8 cellular contexts compared by ENCODE assay signal in genomic region chr9:135343733-135344522, GRCh38.
A peak's percentile ranks its signal among the peaks of the same experiment; 100 is the strongest.
DNase-seq lines count a peak whose midpoint lies in the region; ATAC-seq, FAIRE-seq and TF ChIP-seq lines count a peak whose summit lies in the region.

No MANE protein-coding gene starts in this region.

- TF ChIP-seq RAD21 in A549 (conservative IDR thresholded peaks at IDR 0.05 in 1 of 2, IDR thresholded peaks at IDR 0.05 in 1 of 2) = peak; percentile 82

- CTCF ChIA-PET in A549 (lab: Yijun Ruan, JAX) = interaction anchor here (0.5 to 15.9 kb wide), 18 partner anchors 8 to 268 kb away, joined by 3 to 196 read pairs (median 4); partner anchors contain the start of gene OLFM1

- intact Hi-C loops in ovary (cut with DNase I) = loop anchor here (5.0 to 10.0 kb wide), 3 partner anchors 252 to 649 kb away; partner anchors contain the start of gene OLFM1 (in 3 of the 4)

- no peaks in the 10 kb centered on the region for H3K36me3 ChIP-seq in ovary

- POLR2A ChIA-PET in A549 (lab: Yijun Ruan, JAX) = no interaction called here

- H3K4me3 ChIP-seq in A549 (no peak overlapping the region), ovary (no peak overlapping the region)

- no peak for TF ChIP-seq EP300 in A549 (IDR thresholded peaks at IDR 0.05)
- TF ChIP-seq EP300 in ovary (IDR thresholded peaks at IDR 0.05) = no peak

- ATAC-seq in A549 (peak; percentile 65 to 89; a peak in 4 of 6 replicates), foreskin keratinocyte (peak; percentile 14), HG03196 (IDR thresholded peaks at IDR 0.05; ENCODE audit: unreplicated experiment) (no peak)

- H3K27me3 ChIP-seq in foreskin keratinocyte = no peaks in the 10 kb centered on the region
- no peaks in the 10 kb centered on the region for H3K27me3 ChIP-seq in ovary

- peak; percentile 34 to 73 for DNase-seq in A549 (ENCODE audit: low read depth in 1 of 2, low spot score in 1 of 2)
- DNase-seq in NCI-H460 (ENCODE audit: extremely low read depth, low read depth) = peak; percentile 48
- DNase-seq in activated T-cell treated with anti-CD3 and anti-CD28 coated beads for 24 hours (ENCODE audit: low read depth) = peak; percentile 24
- no peak for DNase-seq in foreskin keratinocyte
- peak; percentile 52 to 80 (median 72) for DNase-seq in ovary
- no peak for DNase-seq in NCI-H1048 (lab: John Stamatoyannopoulos, UW)

- TF ChIP-seq CTCF in A549 (IDR thresholded peaks at IDR 0.05) (peak; percentile 84), GM12873 (IDR thresholded peaks at IDR 0.05; ENCODE audit: insufficient read depth, low read depth, low read length, missing control alignments) (peak; percentile 91), foreskin keratinocyte (conservative IDR thresholded peaks at IDR 0.05) (peak; percentile 69), ovary (IDR thresholded peaks at IDR 0.05) (peak; percentile 60 to 67 (median 60))

- no peak for TF ChIP-seq POLR2A in A549 (IDR thresholded peaks at IDR 0.05; ENCODE audit: low read length)
- TF ChIP-seq POLR2A in ovary (IDR thresholded peaks at IDR 0.05) = no peak

- H3K4me1 ChIP-seq in A549 = no peaks in the 10 kb centered on the region
- H3K4me1 ChIP-seq in foreskin keratinocyte = no peaks in the 10 kb centered on the region
- H3K4me1 ChIP-seq in ovary (ENCODE audit: insufficient read depth) = peaks cover 9% of the 10 kb centered on the region

- H3K27ac ChIP-seq in A549 (no peak overlapping the region), foreskin keratinocyte (no peak overlapping the region), ovary (no peak overlapping the region)

- no peak overlapping the region for H3K4me2 ChIP-seq in A549

- no peak for FAIRE-seq in A549 (lab: Jason Lieb, UNC)

- H3K9me3 ChIP-seq in A549 (no peaks in the 10 kb centered on the region), ovary (no peaks in the 10 kb centered on the region)

- 14% methylated on average over 24 of the region's 27 CpGs for WGBS in A549 (ENCODE audit: missing lambda C conversion rate)
- WGBS in ovary, 3 donors = 19 to 23% (median 23%) methylated on average over 21 to 27 of the region's 27 CpGs

TF ChIP-seq in A549, 52 proteins besides CTCF, POLR2A, EP300 and RAD21:
- TF ChIP-seq SMC3 (IDR thresholded peaks at IDR 0.05) = peak; percentile 86
- no peak for TF ChIP-seq ZSCAN20 (CRISPR knock-in tag; IDR thresholded peaks at IDR 0.05)
- TF ChIP-seq HEYL (CRISPR knock-in tag; IDR thresholded peaks at IDR 0.05) = no peak
TF ChIP-seq in A549: peak in this region for 1.

Comparison
In these comparisons a context has a peak if more than half of its experiments do, and no peak if none do; other contexts are left out.
1. DNase-seq: peak in A549 (2 of 2), NCI-H460 (single experiment), activated T-cell treated with anti-CD3 and anti-CD28 coated beads for 24 hours (single experiment) and ovary (5 of 5); none in foreskin keratinocyte (0 of 2) and NCI-H1048 (single experiment).
2. Peak in every context shown above with its lines, with median percentiles within 50 percentile points of each other: CTCF ChIP-seq.